In genomic region chr2:144496067-144496466, GRCh38 we compare ENCODE assay signal across 15 cellular contexts. TPM values are rescaled to one million over a fixed set of nuclear protein-coding genes. Genes with fewer than 3 reads are reported as not detected.
DNase-seq lines count a peak whose midpoint lies in the region; ATAC-seq and TF ChIP-seq lines count a peak whose summit lies in the region.
"Had no signal": no experiment of that assay in that cellular context is flagged by ENCODE, and none has a peak within 500 bp of the region (broad histone marks: within the 10 kb centered on the region; RNA-seq: fewer than 3 reads in every experiment).

No MANE protein-coding gene starts in this region.

- H2AFZ ChIP-seq in fibroblast of lung (ENCODE audit: low read length), result no peak overlapping the region

- H3K4me1 ChIP-seq in fibroblast of lung (ENCODE audit: control insufficient read depth, extremely low read depth, insufficient read depth, low read length) (peaks cover 13% of the 10 kb centered on the region), neutrophil (ENCODE audit: control insufficient read depth in 1 of 2, insufficient read depth in 1 of 2, low read depth in 1 of 2, low read length in 1 of 2) (peaks cover 20 to 27% of the 10 kb centered on the region in 2 experiments), upper lobe of left lung (peaks cover 23 to 38% (median 29%) of the 10 kb centered on the region in 4 donors)
- H3K4me1 ChIP-seq: body of pancreas, prostate gland had no signal

- H4K20me1 ChIP-seq in fibroblast of lung (ENCODE audit: control insufficient read depth, extremely low read depth, insufficient read depth, low read length), result no peaks in the 10 kb centered on the region

- no peak overlapping the region for H3K27ac Mint-ChIP-seq in activated naive CD8-positive, alpha-beta T cell treated with anti-CD3 and anti-CD28 coated beads for 36 hours
- H3K27ac Mint-ChIP-seq: T-helper 17 cell had no signal

- ATAC-seq in SK-N-SH treated with all-trans-retinoic acid at 6 μM for 48 hours, result peak; percentile 26
- ATAC-seq in upper lobe of left lung (ENCODE audit: low FRiP score in 2 of 2), result no peak
- no peak for ATAC-seq in HG02884 (IDR thresholded peaks at IDR 0.05; ENCODE audit: unreplicated experiment)
- ATAC-seq in GM21576 (IDR thresholded peaks at IDR 0.05; ENCODE audit: unreplicated experiment), result no peak
- ATAC-seq: body of pancreas, T-helper 17 cell had no signal

- H3K4me1 Mint-ChIP-seq in activated naive CD8-positive, alpha-beta T cell treated with anti-CD3 and anti-CD28 coated beads for 36 hours, result peaks cover 4% of the 10 kb centered on the region

- WGBS in upper lobe of left lung, 2 donors, result 28 to 32% methylated on average over 2 of the region's 2 CpGs

- peak overlapping the region; percentile 69 for H3K4me2 ChIP-seq in fibroblast of lung (ENCODE audit: extremely low read depth, insufficient read depth, low read length)

- H3K27ac ChIP-seq in fibroblast of lung (ENCODE audit: insufficient read depth, low read length), result peak overlapping the region; percentile 40
- peak overlapping the region; percentile 16 for H3K27ac ChIP-seq in neutrophil
- peak overlapping the region; percentile 9 to 64 (median 50) for H3K27ac ChIP-seq in upper lobe of left lung
- H3K27ac ChIP-seq: body of pancreas, prostate gland had no signal

- H3K9me3 Mint-ChIP-seq in activated naive CD8-positive, alpha-beta T cell treated with anti-CD3 and anti-CD28 coated beads for 36 hours, result no peaks in the 10 kb centered on the region

- TF ChIP-seq POLR2A in upper lobe of left lung (IDR thresholded peaks at IDR 0.05), result no peak

- H3K79me2 ChIP-seq in fibroblast of lung (ENCODE audit: control insufficient read depth, insufficient read depth, low read length), result peaks cover 91% of the 10 kb centered on the region

- H3K27me3 Mint-ChIP-seq in activated naive CD8-positive, alpha-beta T cell treated with anti-CD3 and anti-CD28 coated beads for 36 hours, result no peaks in the 10 kb centered on the region

- no peak overlapping the region for H3K9ac ChIP-seq in fibroblast of lung (ENCODE audit: insufficient read depth, low read length)

- H3K36me3 ChIP-seq in fibroblast of lung (ENCODE audit: control insufficient read depth, insufficient read depth, low read length), result no peaks in the 10 kb centered on the region
- H3K36me3 ChIP-seq in neutrophil, result peaks cover under 1% of the 10 kb centered on the region
- peaks cover 0 to 3% (median 0%) of the 10 kb centered on the region in 4 donors for H3K36me3 ChIP-seq in upper lobe of left lung
- H3K36me3 ChIP-seq: prostate gland had no signal

- TF ChIP-seq CTCF in fibroblast of lung (conservative IDR thresholded peaks at IDR 0.05 in 1 of 2, IDR thresholded peaks at IDR 0.05 in 1 of 2; ENCODE audit: low read depth in 1 of 2, low read length in 2 of 2), result no peak
- no peak for TF ChIP-seq CTCF in neutrophil (IDR thresholded peaks at IDR 0.05)
- TF ChIP-seq CTCF in upper lobe of left lung (IDR thresholded peaks at IDR 0.05), result no peak

- H3K4me3 Mint-ChIP-seq in activated naive CD8-positive, alpha-beta T cell treated with anti-CD3 and anti-CD28 coated beads for 36 hours, result no peak overlapping the region
- H3K4me3 Mint-ChIP-seq: T-helper 17 cell had no signal

- H3K9me3 ChIP-seq in fibroblast of lung (ENCODE audit: control insufficient read depth, insufficient read depth, low read depth, low read length), result no peaks in the 10 kb centered on the region
- H3K9me3 ChIP-seq in neutrophil, result no peaks in the 10 kb centered on the region
- no peaks in the 10 kb centered on the region for H3K9me3 ChIP-seq in upper lobe of left lung
- H3K9me3 ChIP-seq: body of pancreas, prostate gland had no signal

- H3K27me3 ChIP-seq in fibroblast of lung (ENCODE audit: control insufficient read depth, insufficient read depth, low read length) (no peaks in the 10 kb centered on the region), neutrophil (no peaks in the 10 kb centered on the region), upper lobe of left lung (no peaks in the 10 kb centered on the region)
- H3K27me3 ChIP-seq: body of pancreas had no signal

- peaks cover 3% of the 10 kb centered on the region for H3K36me3 Mint-ChIP-seq in activated naive CD8-positive, alpha-beta T cell treated with anti-CD3 and anti-CD28 coated beads for 36 hours

- peak overlapping the region in 1 of 4 experiments; percentile 0 for H3K4me3 ChIP-seq in fibroblast of lung (replicated peaks in 1 of 4; ENCODE audit: control extremely low read depth in 1 of 4, insufficient read depth in 1 of 4, low read depth in 3 of 4, low read length in 4 of 4)
- no peak overlapping the region for H3K4me3 ChIP-seq in neutrophil (ENCODE audit: low read depth in 1 of 2, low read length in 1 of 2)
- no peak overlapping the region for H3K4me3 ChIP-seq in upper lobe of left lung
- H3K4me3 ChIP-seq: body of pancreas, prostate gland had no signal

- no peak for TF ChIP-seq EP300 in upper lobe of left lung (IDR thresholded peaks at IDR 0.05)

- no peak for DNase-seq in fibroblast of lung (ENCODE audit: low read depth in 2 of 2)
- no peak for DNase-seq in upper lobe of left lung
- DNase-seq in activated naive CD8-positive, alpha-beta T cell treated with anti-CD3 and anti-CD28 coated beads for 36 hours, result no peak
- DNase-seq: activated CD4-positive, alpha-beta T cell treated with anti-CD3 and anti-CD28 coated beads for 48 hours; body of pancreas; HCEC 1CT; MV-4-11; stimulated activated CD4-positive, alpha-beta T cell treated with anti-CD3 and anti-CD28 coated beads, Interleukin-4, amount 100 ng/mL, for 1 hour; stimulated activated naive CD4-positive, alpha-beta T cell; T-helper 17 cell had no signal

TF ChIP-seq in SK-N-SH treated with all-trans-retinoic acid at 6 μM for 48 hours, 23 proteins besides CTCF, POLR2A, EP300 and RAD21:
- TF ChIP-seq ESRRG (CRISPR knock-in tag; IDR thresholded peaks at IDR 0.05), result no peak
- TF ChIP-seq TCF4 (CRISPR knock-in tag; IDR thresholded peaks at IDR 0.05; ENCODE audit: borderline replicate concordance), result no peak
- TF ChIP-seq ISL1 (CRISPR knock-in tag; IDR thresholded peaks at IDR 0.05), result no peak
- no peak for TF ChIP-seq OSR1 (CRISPR knock-in tag; IDR thresholded peaks at IDR 0.05)
- TF ChIP-seq ZFP30 (CRISPR knock-in tag; IDR thresholded peaks at IDR 0.05), result no peak
- TF ChIP-seq TSHZ2 (CRISPR knock-in tag; IDR thresholded peaks at IDR 0.05), result no peak
- TF ChIP-seq SNAI2 (CRISPR knock-in tag; IDR thresholded peaks at IDR 0.05), result no peak
- TF ChIP-seq ZNF8 (CRISPR knock-in tag; IDR thresholded peaks at IDR 0.05), result no peak
- TF ChIP-seq CSDC2 (CRISPR knock-in tag; IDR thresholded peaks at IDR 0.05), result no peak
- no peak for TF ChIP-seq CREB5 (CRISPR knock-in tag; IDR thresholded peaks at IDR 0.05; ENCODE audit: low read depth)
- no peak for TF ChIP-seq ZNF565 (CRISPR knock-in tag; conservative IDR thresholded peaks at IDR 0.05; ENCODE audit: low read depth)
- TF ChIP-seq BACH2 (CRISPR knock-in tag; IDR thresholded peaks at IDR 0.05; ENCODE audit: borderline replicate concordance), result no peak
TF ChIP-seq in SK-N-SH treated with all-trans-retinoic acid at 6 μM for 48 hours: peak in this region for 0.

RNA-seq across cellular contexts. Expression of gene ZEB2, which starts 23.9 kb away (rescaled TPM):
- 68.8 and 91.0 TPM in 2 replicates for total RNA-seq in fibroblast of lung
- 62.7 and 130 TPM in 2 replicates for polyA plus RNA-seq in fibroblast of lung
- polyA plus RNA-seq in fibroblast of lung (2012), result 35.8 and 75.9 TPM in 2 replicates
- 89.0 and 128 TPM in 2 replicates for polyA minus RNA-seq in fibroblast of lung (ENCODE audit: low replicate concordance)
- total RNA-seq in upper lobe of left lung, result 100 to 1,000 TPM; 104 to 237 (median 148) TPM
- 10 to 100 TPM in 1 of 2 experiments, 1 to 10 TPM in 1; 9.0 to 10.5 TPM for total RNA-seq in activated naive CD8-positive, alpha-beta T cell treated with anti-CD3 and anti-CD28 coated beads for 36 hours
